ENCODE assay signal across 21 cellular contexts in genomic region chr2:200847268-200847667, GRCh38.
"Had no signal": no experiment of that assay in that cellular context is flagged by ENCODE, and none has a peak within 500 bp of the region (broad histone marks: within the 10 kb centered on the region; RNA-seq: fewer than 3 reads in every experiment).

No MANE protein-coding gene starts in this region.

- H3K27ac Mint-ChIP-seq: activated CD4-positive, alpha-beta memory T cell treated with anti-CD3 and anti-CD28 coated beads, Interleukin-2, amount 10 ng/mL, durations not matched to agents 7 days and 5 days; activated CD4-positive, alpha-beta T cell treated with anti-CD3 and anti-CD28 coated beads for 36 hours had no signal

- H3K27me3 Mint-ChIP-seq: activated CD4-positive, alpha-beta memory T cell treated with anti-CD3 and anti-CD28 coated beads, Interleukin-2, amount 10 ng/mL, durations not matched to agents 7 days and 5 days; activated CD4-positive, alpha-beta T cell treated with anti-CD3 and anti-CD28 coated beads for 36 hours had no signal

- H3K4me1 Mint-ChIP-seq: activated CD4-positive, alpha-beta T cell treated with anti-CD3 and anti-CD28 coated beads for 36 hours had no signal

- ATAC-seq: activated CD4-positive, alpha-beta T cell treated with anti-CD3 and anti-CD28 coated beads for 36 hours; body of pancreas had no signal

- H3K4me3 Mint-ChIP-seq: activated CD4-positive, alpha-beta memory T cell treated with anti-CD3 and anti-CD28 coated beads, Interleukin-2, amount 10 ng/mL, durations not matched to agents 7 days and 5 days; activated CD4-positive, alpha-beta T cell treated with anti-CD3 and anti-CD28 coated beads for 36 hours had no signal

- H3K4me3 ChIP-seq: ascending aorta, body of pancreas had no signal

- H3K4me1 ChIP-seq: ascending aorta, body of pancreas had no signal

- DNase-seq: activated CD4-positive, alpha-beta memory T cell treated with anti-CD3 and anti-CD28 coated beads, Interleukin-2, amount 10 ng/mL, durations not matched to agents 7 days and 5 days; activated CD4-positive, alpha-beta T cell treated with anti-CD3 and anti-CD28 coated beads for 36 hours; activated CD4-positive, alpha-beta T cell treated with anti-CD3 and anti-CD28 coated beads, Interleukin-2, amount 50 U/mL, for 1 hour; activated naive CD4-positive, alpha-beta T cell treated with anti-CD3 and anti-CD28 coated beads, Interleukin-2, amount 50 U/mL, for 16 hours; activated T-cell treated with anti-CD3 and anti-CD28 coated beads, Interleukin-2, amount 50 U/mL, for 48 hours; amniotic stem cell; body of pancreas; central memory CD4-positive, alpha-beta T cell; KBM-7; NCI-H1105; NCI-H1436; NCI-H187 treated with DMSO at 0.1 percent for 48 hours; NCI-H2171; NCI-H2227 treated with DMSO at 0.1 percent for 48 hours; NCI-H446 treated with DMSO at 0.1 percent for 48 hours; NCI-H524 treated with DMSO at 0.1 percent for 48 hours; NCI-H748 treated with DMSO at 0.1 percent for 48 hours; SIG-M5; T-helper 1 cell; WERI-Rb-1 had no signal

- H3K9me3 Mint-ChIP-seq: activated CD4-positive, alpha-beta memory T cell treated with anti-CD3 and anti-CD28 coated beads, Interleukin-2, amount 10 ng/mL, durations not matched to agents 7 days and 5 days had no signal

- H3K9me3 ChIP-seq: ascending aorta, body of pancreas had no signal
